Comparison of ENCODE assay signal across 8 cellular contexts in genomic region chr17:1562178-1562643, GRCh38. TPM values are rescaled to one million over a fixed set of nuclear protein-coding genes. Genes with fewer than 3 reads are reported as not detected.
DNase-seq lines count a peak whose midpoint lies in the region; ATAC-seq, FAIRE-seq and TF ChIP-seq lines count a peak whose summit lies in the region.

No MANE protein-coding gene starts in this region.

- POLR2A ChIA-PET in HepG2 (lab: Yijun Ruan, JAX): interaction anchor here (0.6 to 0.7 kb wide), 3 partner anchors 12 to 155 kb away, joined by 3 to 12 read pairs (median 4); partner anchors contain the start of gene INPP5K

- TF ChIP-seq EP300 in HepG2 (IDR thresholded peaks at IDR 0.05; ENCODE audit: low read depth in 2 of 2, low read length in 2 of 2) (no peak), HepG2 (CRISPR knock-in tag; IDR thresholded peaks at IDR 0.05; ENCODE audit: borderline replicate concordance) (no peak), tibial nerve (IDR thresholded peaks at IDR 0.05) (no peak)

- DNase-seq in G401 (ENCODE audit: low spot score) (peak; percentile 29), HuH-7.5 (ENCODE audit: low spot score) (peak; percentile 33), HepG2 (ENCODE audit: low spot score) (no peak), tibial nerve (ENCODE audit: low spot score in 2 of 2) (no peak), D341Med (ENCODE audit: low spot score) (no peak), superior temporal gyrus (ENCODE audit: extremely low spot score) (no peak)

- H3K4me3 ChIP-seq in HepG2 (replicated peaks in 1 of 3; ENCODE audit: insufficient read depth in 1 of 3, low read depth in 2 of 3, low read length in 3 of 3): peak overlapping the region; percentile 79 to 91 (median 91)
- peak overlapping the region; percentile 64 to 92 (median 82) for H3K4me3 ChIP-seq in tibial nerve

- no peak overlapping the region for H2AFZ ChIP-seq in HepG2 (ENCODE audit: low read length)

- TF ChIP-seq CTCF in brain (conservative IDR thresholded peaks at IDR 0.05) (no peak), HepG2 (CRISPR knock-in tag; IDR thresholded peaks at IDR 0.05) (no peak), tibial nerve (IDR thresholded peaks at IDR 0.05) (no peak)

- peak overlapping the region; percentile 82 for H3K9ac ChIP-seq in HepG2 (ENCODE audit: insufficient read depth, low read depth, low read length)

- CTCF ChIA-PET in HepG2 (lab: Yijun Ruan, JAX; ENCODE audit: low intra/inter-chr PET ratio, low total read pairs): no interaction called here

- peak overlapping the region in 3 of 5 experiments; percentile 14 to 91 (median 48) for H3K4me3 Mint-ChIP-seq in brain

- intact Hi-C loops in HepG2 (cut with micrococcal nuclease; ENCODE audit: unreplicated experiment): loop anchor here (5.0 kb wide), 1 partner anchor 45 kb away; the partner anchor contains the start of gene INPP5K

- H4K20me1 ChIP-seq in HepG2 (ENCODE audit: insufficient read depth, low read length): peaks cover 6% of the 10 kb centered on the region; the same call in 1 of the 2 replicates

- H3K79me2 ChIP-seq in HepG2 (ENCODE audit: insufficient read depth, low read length): peaks cover 39% of the 10 kb centered on the region

- TF ChIP-seq POLR2A in HepG2 (IDR thresholded peaks at IDR 0.05; ENCODE audit: insufficient read depth in 1 of 2, low read depth in 2 of 2, low read length in 2 of 2) (no peak), tibial nerve (IDR thresholded peaks at IDR 0.05) (no peak)

- peaks cover 46% of the 10 kb centered on the region for H3K4me1 Mint-ChIP-seq in brain

- H3K27ac ChIP-seq in HepG2 (ENCODE audit: extremely low read length, insufficient read depth, low read length): peak overlapping the region; percentile 54
- peak overlapping the region; percentile 79 to 92 (median 87) for H3K27ac ChIP-seq in tibial nerve

- no peak for TF ChIP-seq RAD21 in HepG2 (CRISPR knock-in tag; IDR thresholded peaks at IDR 0.05)

- H3K36me3 Mint-ChIP-seq in brain: peaks cover 5% of the 10 kb centered on the region

- in situ Hi-C loops in G401 (cut with HindIII; ENCODE audit: low sequenced_read_pairs): no loop called here
- in situ Hi-C loops in HepG2 (cut with HindIII; ENCODE audit: extremely low pct_ligation_motif_present, low pct_unique_long_range_greater_than_20kb): no loop called here

- H3K27me3 ChIP-seq in HepG2 (ENCODE audit: control insufficient read depth in 1 of 2, insufficient read depth in 2 of 2, low read length in 2 of 2) (0 out of 5 replicates have a peak, but pooled peaks cover 0 to 7% of the 10 kb centered on the region in 2 experiments), tibial nerve (no peaks in the 10 kb centered on the region)

- 0% methylated on average over 20 of the region's 61 CpGs for WGBS in HepG2 (ENCODE audit: low lambda C conversion rate)
- WGBS in tibial nerve, 2 donors: 0% methylated on average over 39 of the region's 61 CpGs; no CpG with 5 or more reads in 1 of the 2 donors

- H3K36me3 ChIP-seq in HepG2 (replicated peaks in 1 of 2; ENCODE audit: control insufficient read depth in 1 of 2, insufficient read depth in 2 of 2, low read length in 2 of 2): peaks cover 0 to 5% of the 10 kb centered on the region in 2 experiments; a peak in 2 of 5 replicates
- H3K36me3 ChIP-seq in tibial nerve: no peaks in the 10 kb centered on the region

- H3K27ac Mint-ChIP-seq in brain: no peak overlapping the region

- no peak for FAIRE-seq in HepG2 (lab: Jason Lieb, UNC)

- H3K9me3 Mint-ChIP-seq in brain: no peaks in the 10 kb centered on the region

- H3K4me1 ChIP-seq in HepG2 (ENCODE audit: insufficient read depth, low read length) (peaks cover 52% of the 10 kb centered on the region), tibial nerve (peaks cover 0 to 52% (median 40%) of the 10 kb centered on the region in 4 donors)

- peaks cover 4% of the 10 kb centered on the region for H3K27me3 Mint-ChIP-seq in brain

- peak overlapping the region; percentile 93 for H3K4me2 ChIP-seq in HepG2 (ENCODE audit: low read depth, low read length)

- H3K9me3 ChIP-seq in HepG2 (ENCODE audit: low read length): no peaks in the 10 kb centered on the region
- H3K9me3 ChIP-seq in tibial nerve: no peaks in the 10 kb centered on the region

- peak; percentile 25 for ATAC-seq in GM21526 (IDR thresholded peaks at IDR 0.05; ENCODE audit: low FRiP score, unreplicated experiment)
- ATAC-seq in HepG2: peak; percentile 15

- BruUV-seq in HepG2 (replicated peaks; lab: Mats Ljungman, UMichigan): no TSS peak

TF ChIP-seq in HepG2, 621 proteins besides CTCF, POLR2A, EP300 and RAD21 (continues in another document):
- TF ChIP-seq KLF11 (CRISPR knock-in tag; IDR thresholded peaks at IDR 0.05) (no peak), ZFX (CRISPR knock-in tag; IDR thresholded peaks at IDR 0.05; ENCODE audit: low read depth) (peak; percentile 58; the same call in 1 of the 2 replicates), ZNF777 (CRISPR knock-in tag; IDR thresholded peaks at IDR 0.05) (peak; percentile 28; the same call in 1 of the 2 replicates)

RNA-seq across cellular contexts. Expression of gene PITPNA, which starts 0.4 kb away (rescaled TPM):
- 42.1 and 95.3 TPM in 2 replicates for total RNA-seq in G401 (2014; rRNA removed; shearing (Covaris generic))
- 61.6 TPM for polyA plus RNA-seq in brain (ENCODE audit: insufficient read depth, low read depth, low replicate concordance)
- total RNA-seq in HepG2 (2016; rRNA removed; fragmentation: Illumina TruSeq; extraction: Trizol): 14.3 and 15.5 TPM in 2 replicates
- 12.3 and 14.3 TPM in 2 replicates for total RNA-seq in HepG2 (2016; cell fraction: cytosol; rRNA removed; fragmentation: Illumina TruSeq; extraction: Trizol; ENCODE audit: low read depth)
- 14.3 and 15.2 TPM in 2 replicates for total RNA-seq in HepG2 (2016; cell fraction: insoluble cytoplasmic fraction; rRNA removed; fragmentation: Illumina TruSeq; extraction: Trizol)
- 10.2 and 12.2 TPM in 2 replicates for total RNA-seq in HepG2 (2016; cell fraction: membrane; rRNA removed; fragmentation: Illumina TruSeq; extraction: Trizol)
- total RNA-seq in HepG2 (2016; cell fraction: nucleus; rRNA removed; fragmentation: Illumina TruSeq; extraction: Trizol): 7.5 and 8.0 TPM in 2 replicates
- polyA plus RNA-seq in HepG2 (2011; rRNA removed): 20.7 and 23.7 TPM in 2 replicates
- polyA plus RNA-seq in HepG2 (2011; cell fraction: cytosol; rRNA removed): 15.2 and 22.5 TPM in 2 replicates
- polyA plus RNA-seq in HepG2 (2011; cell fraction: nucleus; rRNA removed): 21.9 and 25.0 TPM in 2 replicates
- polyA plus RNA-seq in HepG2 (2012): 23.5 and 27.9 TPM in 2 replicates
- 13.6 and 17.3 TPM in 2 replicates for polyA plus RNA-seq in HepG2 (2016; cell fraction: cytosol; fragmentation: Illumina TruSeq; extraction: Trizol; ENCODE audit: low read depth)
- polyA plus RNA-seq in HepG2 (2016; cell fraction: insoluble cytoplasmic fraction; fragmentation: Illumina TruSeq; extraction: Trizol; ENCODE audit: low read depth): 33.8 and 40.9 TPM in 2 replicates
- polyA plus RNA-seq in HepG2 (2016; cell fraction: membrane; fragmentation: Illumina TruSeq; extraction: Trizol; ENCODE audit: low read depth): 21.2 and 22.5 TPM in 2 replicates
- 37.8 and 46.2 TPM in 2 replicates for polyA plus RNA-seq in HepG2 (2016; cell fraction: nucleus; fragmentation: Illumina TruSeq; extraction: Trizol; ENCODE audit: insufficient read depth, low read depth)
- 11.3 and 29.3 TPM in 2 replicates for polyA minus RNA-seq in HepG2 (2011; rRNA and poly(A)+ RNA removed; ENCODE audit: low replicate concordance)
- 7.8 and 9.6 TPM in 2 replicates for polyA minus RNA-seq in HepG2 (2011; cell fraction: cytosol; rRNA and poly(A)+ RNA removed)
- 6.8 and 7.5 TPM in 2 replicates for polyA minus RNA-seq in HepG2 (2011; cell fraction: nucleus; rRNA and poly(A)+ RNA removed)
- 10 to 100 TPM; 31.0 to 41.5 (median 39.3) TPM for total RNA-seq in tibial nerve

RNA-seq across cellular contexts. Expression of gene INPP5K, which starts 45.8 kb away (rescaled TPM):
- total RNA-seq in G401 (2014; rRNA removed; shearing (Covaris generic)): 13.6 and 16.4 TPM in 2 replicates
- polyA plus RNA-seq in brain (ENCODE audit: insufficient read depth, low read depth, low replicate concordance) (50.0 TPM), HepG2 (2011; rRNA removed) (9.3 and 9.6 TPM in 2 replicates)
- total RNA-seq in HepG2 (2016; rRNA removed; fragmentation: Illumina TruSeq; extraction: Trizol) (4.3 and 4.8 TPM in 2 replicates), tibial nerve (100 to 1,000 TPM in 2 of 4 donors, 10 to 100 TPM in 2; 67.9 to 110 (median 95.2) TPM)
- total RNA-seq in HepG2 (2016; cell fraction: cytosol; rRNA removed; fragmentation: Illumina TruSeq; extraction: Trizol; ENCODE audit: low read depth): 1.1 and 1.2 TPM in 2 replicates
- total RNA-seq in HepG2 (2016; cell fraction: insoluble cytoplasmic fraction; rRNA removed; fragmentation: Illumina TruSeq; extraction: Trizol): 3.0 and 4.9 TPM in 2 replicates
- 3.8 TPM in 2 replicates for total RNA-seq in HepG2 (2016; cell fraction: membrane; rRNA removed; fragmentation: Illumina TruSeq; extraction: Trizol)
- total RNA-seq in HepG2 (2016; cell fraction: nucleus; rRNA removed; fragmentation: Illumina TruSeq; extraction: Trizol): 2.6 and 3.9 TPM in 2 replicates
- 7.3 and 11.5 TPM in 2 replicates for polyA plus RNA-seq in HepG2 (2011; cell fraction: cytosol; rRNA removed)
- 14.7 and 18.6 TPM in 2 replicates for polyA plus RNA-seq in HepG2 (2011; cell fraction: nucleus; rRNA removed)
- polyA plus RNA-seq in HepG2 (2012): 4.4 and 6.6 TPM in 2 replicates
- 1.7 and 3.1 TPM in 2 replicates for polyA plus RNA-seq in HepG2 (2016; cell fraction: cytosol; fragmentation: Illumina TruSeq; extraction: Trizol; ENCODE audit: low read depth)
- polyA plus RNA-seq in HepG2 (2016; cell fraction: insoluble cytoplasmic fraction; fragmentation: Illumina TruSeq; extraction: Trizol; ENCODE audit: low read depth): 3.3 and 4.8 TPM in 2 replicates
- 3.5 and 4.2 TPM in 2 replicates for polyA plus RNA-seq in HepG2 (2016; cell fraction: membrane; fragmentation: Illumina TruSeq; extraction: Trizol; ENCODE audit: low read depth)
- polyA plus RNA-seq in HepG2 (2016; cell fraction: nucleus; fragmentation: Illumina TruSeq; extraction: Trizol; ENCODE audit: insufficient read depth, low read depth): 8.4 and 9.9 TPM in 2 replicates
- 26.2 and 71.2 TPM in 2 replicates for polyA minus RNA-seq in HepG2 (2011; rRNA and poly(A)+ RNA removed; ENCODE audit: low replicate concordance)
- 6.0 and 7.6 TPM in 2 replicates for polyA minus RNA-seq in HepG2 (2011; cell fraction: cytosol; rRNA and poly(A)+ RNA removed)
- 11.9 and 12.7 TPM in 2 replicates for polyA minus RNA-seq in HepG2 (2011; cell fraction: nucleus; rRNA and poly(A)+ RNA removed)

Comparison
In these comparisons a context has a peak if more than half of its experiments do, and no peak if none do; other contexts are left out.
1. DNase-seq: peak in G401 (single experiment) and HuH-7.5 (single experiment); none in HepG2 (single experiment), tibial nerve (0 of 2), D341Med (single experiment) and superior temporal gyrus (single experiment).